ENCODE assay signal across 1 cellular context in genomic region chr12:49088190-49088931, GRCh38.
TF ChIP-seq lines count a peak whose summit lies in the region.

No MANE protein-coding gene starts in this region.

TF ChIP-seq in HepG2, 621 proteins besides CTCF, POLR2A, EP300 and RAD21 (continued from another document and continues in another):
- TF ChIP-seq MXD4 (CRISPR knock-in tag; IDR thresholded peaks at IDR 0.05) (0 out of 2 replicates have a peak, but pooled peaks have one; percentile 22), BCL6 (CRISPR knock-in tag; IDR thresholded peaks at IDR 0.05) (0 out of 2 replicates have a peak, but pooled peaks have one; percentile 11), ZNF605 (CRISPR knock-in tag; IDR thresholded peaks at IDR 0.05) (peak; percentile 16; the same call in 1 of the 2 replicates), GATAD2A (CRISPR knock-in tag; IDR thresholded peaks at IDR 0.05) (peak; percentile 47; the same call in 1 of the 2 replicates), ZNF17 (CRISPR knock-in tag; IDR thresholded peaks at IDR 0.05) (no peak), ZHX1 (CRISPR knock-in tag; IDR thresholded peaks at IDR 0.05; ENCODE audit: low read depth) (no peak), PPARG (CRISPR knock-in tag; conservative IDR thresholded peaks at IDR 0.05) (no peak), ZNF331 (CRISPR knock-in tag; IDR thresholded peaks at IDR 0.05) (peak; percentile 41; the same call in 1 of the 2 replicates), JUN (CRISPR knock-in tag; IDR thresholded peaks at IDR 0.05) (no peak), ZNF101 (CRISPR knock-in tag; IDR thresholded peaks at IDR 0.05; ENCODE audit: borderline replicate concordance, low read depth) (no peak), ZNF350 (CRISPR knock-in tag; IDR thresholded peaks at IDR 0.05; ENCODE audit: borderline replicate concordance, low read depth) (peak; percentile 58; the same call in 1 of the 2 replicates), SKI (IDR thresholded peaks at IDR 0.05; ENCODE audit: partially characterized antibody) (no peak), FOSL2 (CRISPR knock-in tag; IDR thresholded peaks at IDR 0.05) (0 out of 2 replicates have a peak, but pooled peaks have one; percentile 43), KAT8 (CRISPR knock-in tag; IDR thresholded peaks at IDR 0.05) (0 out of 2 replicates have a peak, but pooled peaks have one; percentile 23), GPN1 (CRISPR knock-in tag; IDR thresholded peaks at IDR 0.05; ENCODE audit: borderline replicate concordance) (no peak), ZSCAN9 (CRISPR knock-in tag; IDR thresholded peaks at IDR 0.05; ENCODE audit: borderline replicate concordance) (peak; percentile 66), ELF1 (CRISPR knock-in tag; IDR thresholded peaks at IDR 0.05) (0 out of 2 replicates have a peak, but pooled peaks have one; percentile 25), NCOA1 (CRISPR knock-in tag; IDR thresholded peaks at IDR 0.05) (no peak), ZNF160 (CRISPR knock-in tag; IDR thresholded peaks at IDR 0.05) (no peak), ELF3 (CRISPR knock-in tag; IDR thresholded peaks at IDR 0.05) (0 out of 2 replicates have a peak, but pooled peaks have one; percentile 19), ZNF225 (CRISPR knock-in tag; IDR thresholded peaks at IDR 0.05) (0 out of 2 replicates have a peak, but pooled peaks have one; percentile 52), SIN3B (IDR thresholded peaks at IDR 0.05; ENCODE audit: low read length) (no peak), SMC3 (IDR thresholded peaks at IDR 0.05; ENCODE audit: low read length) (peak; percentile 62), AKAP8 (CRISPR knock-in tag; IDR thresholded peaks at IDR 0.05) (no peak), FOXK1 (CRISPR knock-in tag; IDR thresholded peaks at IDR 0.05; ENCODE audit: borderline replicate concordance, low read depth) (no peak), PCBP2 (optimal IDR thresholded peaks at IDR 0.05; ENCODE audit: low read depth, low read length, poor library complexity, severe bottlenecking) (no peak), ZNF616 (CRISPR knock-in tag; IDR thresholded peaks at IDR 0.05; ENCODE audit: low read depth) (no peak), TOPORS (CRISPR knock-in tag; IDR thresholded peaks at IDR 0.05) (no peak), GFI1 (CRISPR knock-in tag; IDR thresholded peaks at IDR 0.05; ENCODE audit: borderline replicate concordance) (peak; percentile 85), RBM39 (IDR thresholded peaks at IDR 0.05; ENCODE audit: low read depth, low read length, poor library complexity, severe bottlenecking) (no peak), SIX4 (CRISPR knock-in tag; IDR thresholded peaks at IDR 0.05) (no peak), MZF1 (CRISPR knock-in tag; IDR thresholded peaks at IDR 0.05; ENCODE audit: borderline replicate concordance) (no peak), TSC22D2 (CRISPR knock-in tag; IDR thresholded peaks at IDR 0.05; ENCODE audit: borderline replicate concordance) (no peak), UBTF (CRISPR knock-in tag; IDR thresholded peaks at IDR 0.05) (peak; percentile 59), FOXO1 (CRISPR knock-in tag; IDR thresholded peaks at IDR 0.05) (no peak), ETV6 (CRISPR knock-in tag; conservative IDR thresholded peaks at IDR 0.05) (no peak)
- TF ChIP-seq, protein P1, sequence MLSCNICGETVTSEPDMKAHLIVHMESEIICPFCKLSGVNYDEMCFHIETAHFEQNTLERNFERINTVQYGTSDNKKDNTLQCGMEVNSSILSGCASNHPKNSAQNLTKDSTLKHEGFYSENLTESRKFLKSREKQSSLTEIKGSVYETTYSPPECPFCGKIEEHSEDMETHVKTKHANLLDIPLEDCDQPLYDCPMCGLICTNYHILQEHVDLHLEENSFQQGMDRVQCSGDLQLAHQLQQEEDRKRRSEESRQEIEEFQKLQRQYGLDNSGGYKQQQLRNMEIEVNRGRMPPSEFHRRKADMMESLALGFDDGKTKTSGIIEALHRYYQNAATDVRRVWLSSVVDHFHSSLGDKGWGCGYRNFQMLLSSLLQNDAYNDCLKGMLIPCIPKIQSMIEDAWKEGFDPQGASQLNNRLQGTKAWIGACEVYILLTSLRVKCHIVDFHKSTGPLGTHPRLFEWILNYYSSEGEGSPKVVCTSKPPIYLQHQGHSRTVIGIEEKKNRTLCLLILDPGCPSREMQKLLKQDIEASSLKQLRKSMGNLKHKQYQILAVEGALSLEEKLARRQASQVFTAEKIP (CRISPR knock-in tag; IDR thresholded peaks at IDR 0.05; ENCODE audit: borderline replicate concordance), result no peak
- TF ChIP-seq, protein P2, sequence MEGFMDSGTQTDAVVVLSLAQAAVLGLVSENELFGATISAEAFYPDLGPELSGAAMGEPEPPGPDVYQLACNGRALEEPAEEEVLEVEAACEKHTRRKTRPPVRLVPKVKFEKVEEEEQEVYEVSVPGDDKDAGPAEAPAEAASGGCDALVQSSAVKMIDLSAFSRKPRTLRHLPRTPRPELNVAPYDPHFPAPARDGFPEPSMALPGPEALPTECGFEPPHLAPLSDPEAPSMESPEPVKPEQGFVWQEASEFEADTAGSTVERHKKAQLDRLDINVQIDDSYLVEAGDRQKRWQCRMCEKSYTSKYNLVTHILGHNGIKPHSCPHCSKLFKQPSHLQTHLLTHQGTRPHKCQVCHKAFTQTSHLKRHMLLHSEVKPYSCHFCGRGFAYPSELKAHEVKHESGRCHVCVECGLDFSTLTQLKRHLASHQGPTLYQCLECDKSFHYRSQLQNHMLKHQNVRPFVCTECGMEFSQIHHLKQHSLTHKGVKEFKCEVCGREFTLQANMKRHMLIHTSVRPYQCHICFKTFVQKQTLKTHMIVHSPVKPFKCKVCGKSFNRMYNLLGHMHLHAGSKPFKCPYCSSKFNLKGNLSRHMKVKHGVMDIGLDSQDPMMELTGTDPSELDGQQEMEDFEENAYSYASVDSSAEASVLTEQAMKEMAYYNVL (CRISPR knock-in tag; IDR thresholded peaks at IDR 0.05; ENCODE audit: borderline replicate concordance), result no peak
- TF ChIP-seq, protein P3, sequence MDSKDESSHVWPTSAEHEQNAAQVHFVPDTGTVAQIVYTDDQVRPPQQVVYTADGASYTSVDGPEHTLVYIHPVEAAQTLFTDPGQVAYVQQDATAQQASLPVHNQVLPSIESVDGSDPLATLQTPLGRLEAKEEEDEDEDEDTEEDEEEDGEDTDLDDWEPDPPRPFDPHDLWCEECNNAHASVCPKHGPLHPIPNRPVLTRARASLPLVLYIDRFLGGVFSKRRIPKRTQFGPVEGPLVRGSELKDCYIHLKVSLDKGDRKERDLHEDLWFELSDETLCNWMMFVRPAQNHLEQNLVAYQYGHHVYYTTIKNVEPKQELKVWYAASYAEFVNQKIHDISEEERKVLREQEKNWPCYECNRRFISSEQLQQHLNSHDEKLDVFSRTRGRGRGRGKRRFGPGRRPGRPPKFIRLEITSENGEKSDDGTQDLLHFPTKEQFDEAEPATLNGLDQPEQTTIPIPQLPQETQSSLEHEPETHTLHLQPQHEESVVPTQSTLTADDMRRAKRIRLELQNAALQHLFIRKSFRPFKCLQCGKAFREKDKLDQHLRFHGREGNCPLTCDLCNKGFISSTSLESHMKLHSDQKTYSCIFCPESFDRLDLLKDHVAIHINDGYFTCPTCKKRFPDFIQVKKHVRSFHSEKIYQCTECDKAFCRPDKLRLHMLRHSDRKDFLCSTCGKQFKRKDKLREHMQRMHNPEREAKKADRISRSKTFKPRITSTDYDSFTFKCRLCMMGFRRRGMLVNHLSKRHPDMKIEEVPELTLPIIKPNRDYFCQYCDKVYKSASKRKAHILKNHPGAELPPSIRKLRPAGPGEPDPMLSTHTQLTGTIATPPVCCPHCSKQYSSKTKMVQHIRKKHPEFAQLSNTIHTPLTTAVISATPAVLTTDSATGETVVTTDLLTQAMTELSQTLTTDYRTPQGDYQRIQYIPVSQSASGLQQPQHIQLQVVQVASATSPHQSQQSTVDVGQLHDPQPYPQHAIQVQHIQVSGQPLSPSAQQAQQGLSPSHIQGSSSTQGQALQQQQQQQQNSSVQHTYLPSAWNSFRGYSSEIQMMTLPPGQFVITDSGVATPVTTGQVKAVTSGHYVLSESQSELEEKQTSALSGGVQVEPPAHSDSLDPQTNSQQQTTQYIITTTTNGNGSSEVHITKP (CRISPR knock-in tag; IDR thresholded peaks at IDR 0.05; ENCODE audit: low read depth), result no peak
- TF ChIP-seq, protein P4, sequence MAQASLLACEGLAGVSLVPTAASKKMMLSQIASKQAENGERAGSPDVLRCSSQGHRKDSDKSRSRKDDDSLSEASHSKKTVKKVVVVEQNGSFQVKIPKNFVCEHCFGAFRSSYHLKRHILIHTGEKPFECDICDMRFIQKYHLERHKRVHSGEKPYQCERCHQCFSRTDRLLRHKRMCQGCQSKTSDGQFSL (CRISPR knock-in tag; IDR thresholded peaks at IDR 0.05), result no peak
- TF ChIP-seq, protein P5, sequence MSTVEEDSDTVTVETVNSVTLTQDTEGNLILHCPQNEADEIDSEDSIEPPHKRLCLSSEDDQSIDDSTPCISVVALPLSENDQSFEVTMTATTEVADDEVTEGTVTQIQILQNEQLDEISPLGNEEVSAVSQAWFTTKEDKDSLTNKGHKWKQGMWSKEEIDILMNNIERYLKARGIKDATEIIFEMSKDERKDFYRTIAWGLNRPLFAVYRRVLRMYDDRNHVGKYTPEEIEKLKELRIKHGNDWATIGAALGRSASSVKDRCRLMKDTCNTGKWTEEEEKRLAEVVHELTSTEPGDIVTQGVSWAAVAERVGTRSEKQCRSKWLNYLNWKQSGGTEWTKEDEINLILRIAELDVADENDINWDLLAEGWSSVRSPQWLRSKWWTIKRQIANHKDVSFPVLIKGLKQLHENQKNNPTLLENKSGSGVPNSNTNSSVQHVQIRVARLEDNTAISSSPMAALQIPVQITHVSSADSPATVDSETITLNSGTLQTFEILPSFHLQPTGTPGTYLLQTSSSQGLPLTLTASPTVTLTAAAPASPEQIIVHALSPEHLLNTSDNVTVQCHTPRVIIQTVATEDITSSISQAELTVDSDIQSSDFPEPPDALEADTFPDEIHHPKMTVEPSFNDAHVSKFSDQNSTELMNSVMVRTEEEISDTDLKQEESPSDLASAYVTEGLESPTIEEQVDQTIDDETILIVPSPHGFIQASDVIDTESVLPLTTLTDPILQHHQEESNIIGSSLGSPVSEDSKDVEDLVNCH (CRISPR knock-in tag; IDR thresholded peaks at IDR 0.05), result no peak
- TF ChIP-seq, protein P6, sequence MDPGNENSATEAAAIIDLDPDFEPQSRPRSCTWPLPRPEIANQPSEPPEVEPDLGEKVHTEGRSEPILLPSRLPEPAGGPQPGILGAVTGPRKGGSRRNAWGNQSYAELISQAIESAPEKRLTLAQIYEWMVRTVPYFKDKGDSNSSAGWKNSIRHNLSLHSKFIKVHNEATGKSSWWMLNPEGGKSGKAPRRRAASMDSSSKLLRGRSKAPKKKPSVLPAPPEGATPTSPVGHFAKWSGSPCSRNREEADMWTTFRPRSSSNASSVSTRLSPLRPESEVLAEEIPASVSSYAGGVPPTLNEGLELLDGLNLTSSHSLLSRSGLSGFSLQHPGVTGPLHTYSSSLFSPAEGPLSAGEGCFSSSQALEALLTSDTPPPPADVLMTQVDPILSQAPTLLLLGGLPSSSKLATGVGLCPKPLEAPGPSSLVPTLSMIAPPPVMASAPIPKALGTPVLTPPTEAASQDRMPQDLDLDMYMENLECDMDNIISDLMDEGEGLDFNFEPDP (CRISPR knock-in tag; conservative IDR thresholded peaks at IDR 0.05), result no peak
- TF ChIP-seq, protein P7, sequence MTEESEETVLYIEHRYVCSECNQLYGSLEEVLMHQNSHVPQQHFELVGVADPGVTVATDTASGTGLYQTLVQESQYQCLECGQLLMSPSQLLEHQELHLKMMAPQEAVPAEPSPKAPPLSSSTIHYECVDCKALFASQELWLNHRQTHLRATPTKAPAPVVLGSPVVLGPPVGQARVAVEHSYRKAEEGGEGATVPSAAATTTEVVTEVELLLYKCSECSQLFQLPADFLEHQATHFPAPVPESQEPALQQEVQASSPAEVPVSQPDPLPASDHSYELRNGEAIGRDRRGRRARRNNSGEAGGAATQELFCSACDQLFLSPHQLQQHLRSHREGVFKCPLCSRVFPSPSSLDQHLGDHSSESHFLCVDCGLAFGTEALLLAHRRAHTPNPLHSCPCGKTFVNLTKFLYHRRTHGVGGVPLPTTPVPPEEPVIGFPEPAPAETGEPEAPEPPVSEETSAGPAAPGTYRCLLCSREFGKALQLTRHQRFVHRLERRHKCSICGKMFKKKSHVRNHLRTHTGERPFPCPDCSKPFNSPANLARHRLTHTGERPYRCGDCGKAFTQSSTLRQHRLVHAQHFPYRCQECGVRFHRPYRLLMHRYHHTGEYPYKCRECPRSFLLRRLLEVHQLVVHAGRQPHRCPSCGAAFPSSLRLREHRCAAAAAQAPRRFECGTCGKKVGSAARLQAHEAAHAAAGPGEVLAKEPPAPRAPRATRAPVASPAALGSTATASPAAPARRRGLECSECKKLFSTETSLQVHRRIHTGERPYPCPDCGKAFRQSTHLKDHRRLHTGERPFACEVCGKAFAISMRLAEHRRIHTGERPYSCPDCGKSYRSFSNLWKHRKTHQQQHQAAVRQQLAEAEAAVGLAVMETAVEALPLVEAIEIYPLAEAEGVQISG (CRISPR knock-in tag; IDR thresholded peaks at IDR 0.05), result 0 out of 2 replicates have a peak, but pooled peaks have one; percentile 29
